In genomic region chr2:441258-442023, GRCh38 we compare ENCODE assay signal across 14 cellular contexts.
A peak's percentile ranks its signal among the peaks of the same experiment; 100 is the strongest.
DNase-seq lines count a peak whose midpoint lies in the region; ATAC-seq, FAIRE-seq and TF ChIP-seq lines count a peak whose summit lies in the region.
"Had no signal": no experiment of that assay in that cellular context is flagged by ENCODE, and none has a peak within 500 bp of the region (broad histone marks: within the 10 kb centered on the region; RNA-seq: fewer than 3 reads in every experiment).

No MANE protein-coding gene starts in this region.

- H3K27ac Mint-ChIP-seq in activated B cell treated with CpG ODN at 0.5 μM for 24 hours = peak overlapping the region; percentile 80
- peak overlapping the region; percentile 9 for H3K27ac Mint-ChIP-seq in stimulated activated naive B cell treated with anti-CD40 and anti-IgM and Interleukin-4, amounts not matched to agents 10 μg/mL and 1 μg/mL and 100 μg/mL, for 72 hours

- intact Hi-C loops in activated B cell treated with CpG ODN at 0.5 μM for 24 hours (cut with micrococcal nuclease) = loop anchor here (2.0 kb wide), 1 partner anchor 13 kb away; no protein-coding TSS in a partner anchor

- H3K4me1 Mint-ChIP-seq in activated B cell treated with CpG ODN at 0.5 μM for 24 hours = peaks cover 83% of the 10 kb centered on the region
- H3K4me1 Mint-ChIP-seq in stimulated activated naive B cell treated with anti-CD40 and anti-IgM and Interleukin-4, amounts not matched to agents 10 μg/mL and 1 μg/mL and 100 μg/mL, for 72 hours = peaks cover 42 to 72% of the 10 kb centered on the region in 2 donors

- H3K9me3 Mint-ChIP-seq in activated B cell treated with CpG ODN at 0.5 μM for 24 hours = no peaks in the 10 kb centered on the region
- H3K9me3 Mint-ChIP-seq in stimulated activated naive B cell treated with anti-CD40 and anti-IgM and Interleukin-4, amounts not matched to agents 10 μg/mL and 1 μg/mL and 100 μg/mL, for 72 hours = no peaks in the 10 kb centered on the region

- peak overlapping the region; percentile 70 for H3K4me3 Mint-ChIP-seq in activated B cell treated with CpG ODN at 0.5 μM for 24 hours
- peak overlapping the region; percentile 14 to 17 for H3K4me3 Mint-ChIP-seq in stimulated activated naive B cell treated with anti-CD40 and anti-IgM and Interleukin-4, amounts not matched to agents 10 μg/mL and 1 μg/mL and 100 μg/mL, for 72 hours

- no peaks in the 10 kb centered on the region for H3K36me3 Mint-ChIP-seq in activated B cell treated with CpG ODN at 0.5 μM for 24 hours (ENCODE audit: low read depth)
- H3K36me3 Mint-ChIP-seq in stimulated activated naive B cell treated with anti-CD40 and anti-IgM and Interleukin-4, amounts not matched to agents 10 μg/mL and 1 μg/mL and 100 μg/mL, for 72 hours = no peaks in the 10 kb centered on the region

- DNase-seq in activated B cell treated with CpG ODN at 0.5 μM for 24 hours = no peak
- DNase-seq in stimulated activated naive B cell treated with anti-CD40 and anti-IgM and Interleukin-4, amounts not matched to agents 10 μg/mL and 1 μg/mL and 100 μg/mL, for 72 hours = no peak
- no peak for DNase-seq in cerebellar nuclear complex (lab: John Stamatoyannopoulos, UW)
- no peak for DNase-seq in GM19239 (ENCODE audit: insufficient read length, low spot score)
- no peak for DNase-seq in KG1 (lab: John Stamatoyannopoulos, UW)
- DNase-seq in DMS79 treated with DMSO at 0.1 percent for 48 hours (lab: John Stamatoyannopoulos, UW) = no peak
- DNase-seq: cortex of kidney, foreskin fibroblast, Karpas-422, NCI-H2171 had no signal

- peak; percentile 45 for ATAC-seq in GM18909 (IDR thresholded peaks at IDR 0.05; ENCODE audit: poor library complexity, unreplicated experiment)
- ATAC-seq in HG02884 (IDR thresholded peaks at IDR 0.05; ENCODE audit: unreplicated experiment) = peak; percentile 42
- ATAC-seq in activated B cell treated with CpG ODN at 0.5 μM for 24 hours (ENCODE audit: low read depth) = peak; percentile 29
- ATAC-seq in stimulated activated naive B cell treated with anti-CD40 and anti-IgM and Interleukin-4, amounts not matched to agents 10 μg/mL and 1 μg/mL and 100 μg/mL, for 72 hours (replicated peaks) = peak; percentile 61 to 65
- ATAC-seq: Panc1 had no signal

- H3K27me3 Mint-ChIP-seq in activated B cell treated with CpG ODN at 0.5 μM for 24 hours = no peaks in the 10 kb centered on the region
- H3K27me3 Mint-ChIP-seq in stimulated activated naive B cell treated with anti-CD40 and anti-IgM and Interleukin-4, amounts not matched to agents 10 μg/mL and 1 μg/mL and 100 μg/mL, for 72 hours = no peaks in the 10 kb centered on the region

- FAIRE-seq in GM19239 (lab: Jason Lieb, UNC) = no peak
- FAIRE-seq: H1 had no signal

- CTCF ChIA-PET in activated B cell treated with CpG ODN at 0.5 μM for 24 hours (lab: Charles Lee) = no interaction called here

- POLR2A ChIA-PET in activated B cell treated with CpG ODN at 0.5 μM for 24 hours (lab: Charles Lee) = interaction anchor here (1.0 to 1.7 kb wide), 2 partner anchors 11 to 13 kb away, joined by 5 read pairs; no protein-coding TSS in a partner anchor

- no peak for TF ChIP-seq CTCF in activated B cell treated with CpG ODN at 0.5 μM for 24 hours (IDR thresholded peaks at IDR 0.05)
